Comparison of ENCODE assay signal across 1 cellular context in the genomic region with DNA sequence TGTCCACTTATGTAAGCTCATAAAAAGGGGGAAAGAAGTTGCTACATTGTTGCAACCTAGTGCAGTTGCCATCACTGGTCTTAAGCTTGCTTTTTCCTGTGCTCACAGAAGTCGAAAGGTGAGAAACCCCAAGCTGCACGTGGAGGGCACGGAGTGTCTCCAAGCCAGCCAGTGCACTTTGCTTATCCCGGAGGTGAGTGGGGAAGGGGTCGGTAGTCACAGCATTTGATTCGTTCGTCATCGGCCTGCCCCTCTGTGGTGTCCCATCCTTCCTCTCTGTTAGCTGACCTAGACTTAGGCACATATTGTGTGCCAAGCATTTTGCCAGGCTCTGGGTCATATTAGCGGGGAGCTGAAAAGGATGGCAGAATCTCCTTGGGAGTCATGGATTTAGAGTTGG.
TF ChIP-seq lines count a peak whose summit lies in the region.

No MANE protein-coding gene starts in this region.

TF ChIP-seq in HepG2, 621 proteins besides CTCF, POLR2A, EP300 and RAD21:
- TF ChIP-seq ZNF646 (CRISPR knock-in tag; IDR thresholded peaks at IDR 0.05) = no peak
- peak; percentile 20 for TF ChIP-seq RBM22 (optimal IDR thresholded peaks at IDR 0.05; ENCODE audit: low read length)
